Comparison of ENCODE assay signal across 16 cellular contexts in genomic region chr4:150131581-150132228, GRCh38. TPM values are rescaled to one million over a fixed set of nuclear protein-coding genes. Genes with fewer than 3 reads are reported as not detected.
DNase-seq lines count a peak whose midpoint lies in the region; ATAC-seq and TF ChIP-seq lines count a peak whose summit lies in the region.
"Had no signal": no experiment of that assay in that cellular context is flagged by ENCODE, and none has a peak within 500 bp of the region (broad histone marks: within the 10 kb centered on the region; RNA-seq: fewer than 3 reads in every experiment).

No MANE protein-coding gene starts in this region.

- POLR2A ChIA-PET in SK-N-SH (lab: Yijun Ruan, JAX) = no interaction called here

- H3K4me1 ChIP-seq in GM23248 (ENCODE audit: insufficient read depth) (peaks cover 54% of the 10 kb centered on the region), SK-N-SH (ENCODE audit: control insufficient read depth in 1 of 2, insufficient read depth in 2 of 2, low read depth in 1 of 2, low read length in 1 of 2) (peaks cover 5 to 52% of the 10 kb centered on the region in 2 experiments), suprapubic skin (no peaks in the 10 kb centered on the region), stomach (peaks cover 0 to 23% (median 2%) of the 10 kb centered on the region in 4 donors)

- DNase-seq in GM23248 (peak; percentile 58), SK-N-SH (no peak), fibroblast of mammary gland (ENCODE audit: low read depth) (peak; percentile 79), suprapubic skin (ENCODE audit: low spot score in 2 of 2) (no peak), stomach (no peak), SIG-M5 treated with dmso at 0.1 percent for 504 hours (lab: John Stamatoyannopoulos, UW; ENCODE audit: unreplicated experiment) (no peak)
- DNase-seq: KG1, NCI-H1092 treated with DMSO at 0.1 percent for 48 hours, NCI-H1694, NCI-H2107, NCI-H345, NCI-H526 treated with DMSO at 0.1 percent for 48 hours, PC-9 had no signal

- no peak overlapping the region for H3K4me3 ChIP-seq in GM23248
- H3K4me3 ChIP-seq in SK-N-SH (ENCODE audit: low read depth in 2 of 2, low read length in 1 of 2) = no peak overlapping the region
- no peak overlapping the region for H3K4me3 ChIP-seq in fibroblast of mammary gland (ENCODE audit: control insufficient read depth, low read depth, low read length)
- no peak overlapping the region for H3K4me3 ChIP-seq in suprapubic skin
- no peak overlapping the region for H3K4me3 ChIP-seq in stomach
- H3K4me3 ChIP-seq: BLaER1, PC-9, SK-N-MC had no signal

- no peaks in the 10 kb centered on the region for H3K27me3 ChIP-seq in GM23248 (replicated peaks; ENCODE audit: insufficient read depth)
- no peaks in the 10 kb centered on the region for H3K27me3 ChIP-seq in SK-N-SH (ENCODE audit: insufficient read depth)
- H3K27me3 ChIP-seq in suprapubic skin = no peaks in the 10 kb centered on the region
- H3K27me3 ChIP-seq in stomach = no peaks in the 10 kb centered on the region
- H3K27me3 ChIP-seq: BLaER1 had no signal

- H2AFZ ChIP-seq in GM23248 (no peak overlapping the region), SK-N-SH (ENCODE audit: low read depth) (no peak overlapping the region)
- H2AFZ ChIP-seq: PC-9 had no signal

- H3K79me2 ChIP-seq in GM23248 (ENCODE audit: insufficient read depth) (peaks cover 27% of the 10 kb centered on the region), SK-N-SH (ENCODE audit: insufficient read depth) (peaks cover 95% of the 10 kb centered on the region)

- H3K36me3 ChIP-seq in GM23248 (ENCODE audit: low read depth) = no peaks in the 10 kb centered on the region
- peaks cover 0 to 2% of the 10 kb centered on the region in 2 experiments for H3K36me3 ChIP-seq in SK-N-SH (replicated peaks in 1 of 2; ENCODE audit: control insufficient read depth in 1 of 2, insufficient read depth in 2 of 2, low read length in 1 of 2)
- no peaks in the 10 kb centered on the region for H3K36me3 ChIP-seq in suprapubic skin
- H3K36me3 ChIP-seq in stomach = no peaks in the 10 kb centered on the region

- no peak for TF ChIP-seq EP300 in SK-N-SH (IDR thresholded peaks at IDR 0.05; ENCODE audit: borderline replicate concordance in 1 of 2, low read depth in 1 of 2, low read length in 1 of 2)
- no peak for TF ChIP-seq EP300 in suprapubic skin (IDR thresholded peaks at IDR 0.05)
- no peak for TF ChIP-seq EP300 in stomach (IDR thresholded peaks at IDR 0.05)

- H3F3A ChIP-seq in GM23248 (ENCODE audit: insufficient read depth) (peaks cover 30% of the 10 kb centered on the region), SK-N-SH (replicated peaks; ENCODE audit: insufficient read depth) (peaks cover 34% of the 10 kb centered on the region)

- H3K4me2 ChIP-seq in GM23248 (ENCODE audit: unreplicated experiment) (peak overlapping the region; percentile 17), SK-N-SH (peak overlapping the region; percentile 17; the same call in 1 of the 2 replicates)
- H3K4me2 ChIP-seq: BLaER1, PC-9 had no signal

- H3K9ac ChIP-seq in GM23248 (peak overlapping the region; percentile 20; the same call in 1 of the 2 replicates), SK-N-SH (peak overlapping the region; percentile 16; the same call in 1 of the 2 replicates)
- H3K9ac ChIP-seq: BLaER1 had no signal

- intact Hi-C loops in stomach (cut with DNase I; ENCODE audit: low total_unique reads) = no loop called here

- TF ChIP-seq CTCF in SK-N-SH (IDR thresholded peaks at IDR 0.05) (no peak), fibroblast of mammary gland (conservative IDR thresholded peaks at IDR 0.05; ENCODE audit: control insufficient read depth, insufficient read depth, low read depth, low read length) (no peak), suprapubic skin (IDR thresholded peaks at IDR 0.05) (no peak), stomach (IDR thresholded peaks at IDR 0.05) (no peak)

- TF ChIP-seq POLR2A in suprapubic skin (IDR thresholded peaks at IDR 0.05) = no peak
- no peak for TF ChIP-seq POLR2A in stomach (IDR thresholded peaks at IDR 0.05)

- in situ Hi-C loops in GM23248 (cut with MboI) = no loop called here

- no peak for ATAC-seq in GM21526 (IDR thresholded peaks at IDR 0.05; ENCODE audit: low FRiP score, unreplicated experiment)

- H3K9me2 ChIP-seq in GM23248 (ENCODE audit: insufficient read depth) (no peaks in the 10 kb centered on the region), SK-N-SH (no peaks in the 10 kb centered on the region)

- H3K9me3 ChIP-seq in GM23248 (ENCODE audit: low read depth) = no peaks in the 10 kb centered on the region
- H3K9me3 ChIP-seq in SK-N-SH = no peaks in the 10 kb centered on the region
- no peaks in the 10 kb centered on the region for H3K9me3 ChIP-seq in suprapubic skin
- H3K9me3 ChIP-seq in stomach = no peaks in the 10 kb centered on the region
- H3K9me3 ChIP-seq: BLaER1 had no signal

- H3K27ac ChIP-seq in GM23248 (peak overlapping the region; percentile 39), SK-N-SH (ENCODE audit: low read depth in 2 of 2, low read length in 1 of 2) (peak overlapping the region; percentile 74 to 75; a peak in 3 of 4 replicates), suprapubic skin (peak overlapping the region; percentile 32), stomach (no peak overlapping the region)
- H3K27ac ChIP-seq: BLaER1, PC-9, SK-N-MC had no signal

- 84 to 100% methylated on average over 1 of the region's 1 CpG for whole genome bisulfite sequencing in GM23248 (ENCODE audit: low coverage in 1 of 2, low lambda C conversion rate in 2 of 2, missing lambda C conversion rate in 2 of 2), 2 experiments
- 100% methylated on average over 1 of the region's 1 CpG for WGBS in SK-N-SH (ENCODE audit: low lambda C conversion rate)
- 100% methylated on average over 1 of the region's 1 CpG for whole genome bisulfite sequencing in suprapubic skin
- WGBS in stomach, 5 donors = 94 to 100% (median 98%) methylated on average over 1 of the region's 1 CpG

- CTCF ChIA-PET in SK-N-SH (lab: Yijun Ruan, JAX) = no interaction called here

- TF ChIP-seq RAD21 in SK-N-SH (IDR thresholded peaks at IDR 0.05; ENCODE audit: low read length) = no peak

- no peaks in the 10 kb centered on the region for H4K20me1 ChIP-seq in GM23248 (ENCODE audit: insufficient read depth)
- H4K20me1 ChIP-seq in SK-N-SH (ENCODE audit: insufficient read depth) = no peaks in the 10 kb centered on the region
- H4K20me1 ChIP-seq: BLaER1 had no signal

TF ChIP-seq in SK-N-SH, 30 proteins besides CTCF, POLR2A, EP300 and RAD21:
- TF ChIP-seq FOSL2 (IDR thresholded peaks at IDR 0.05; ENCODE audit: borderline replicate concordance, low read depth) (0 out of 2 replicates have a peak, but pooled peaks have one; percentile 8), RXRA (IDR thresholded peaks at IDR 0.05; ENCODE audit: borderline replicate concordance, low read depth) (no peak)

RNA-seq across cellular contexts. Expression of gene DCLK2, which starts 53.5 kb away (rescaled TPM):
- total RNA-seq in GM23248 (2014; rRNA removed; shearing (Covaris generic)) = 1.9 and 2.9 TPM in 2 replicates
- 0.74 and 1.3 TPM in 2 replicates for polyA plus RNA-seq in GM23248 (2016; fragmentation: Nextera tagmentation; extraction: Ambion mirVana)
- 10.0 and 10.1 TPM in 2 replicates for polyA plus RNA-seq in SK-N-SH (2012; rRNA removed)
- polyA plus RNA-seq in SK-N-SH (2012; cell fraction: cytosol; rRNA removed) = 11.0 and 11.4 TPM in 2 replicates
- 16.8 and 19.1 TPM in 2 replicates for polyA plus RNA-seq in SK-N-SH (2012; cell fraction: nucleus; rRNA removed)
- total RNA-seq in suprapubic skin = 1 to 10 TPM in 3 of 4 donors, under 1 TPM in 1; 0.57 to 3.6 (median 1.9) TPM
- 10 to 100 TPM in 1 of 5 donors, 1 to 10 TPM in 4; 1.4 to 16.3 (median 3.6) TPM for total RNA-seq in stomach
- 1 to 10 TPM in 1 of 3 donors, under 1 TPM in 2; 0.61 to 1.2 (median 0.68) TPM for polyA plus RNA-seq in stomach

Comparison
In these comparisons a context has a peak if more than half of its experiments do, and no peak if none do; other contexts are left out.
1. DNase-seq: peak in GM23248 (single experiment) and fibroblast of mammary gland (single experiment); none in SK-N-SH (single experiment), suprapubic skin (0 of 2), stomach (single experiment) and SIG-M5 treated with dmso at 0.1 percent for 504 hours (single experiment).
2. H3K27ac ChIP-seq: peak in GM23248 (single experiment), SK-N-SH (2 of 2) and suprapubic skin (single experiment); none in stomach (0 of 5).